Comparison of ENCODE assay signal across 1 cellular context in the genomic region with DNA sequence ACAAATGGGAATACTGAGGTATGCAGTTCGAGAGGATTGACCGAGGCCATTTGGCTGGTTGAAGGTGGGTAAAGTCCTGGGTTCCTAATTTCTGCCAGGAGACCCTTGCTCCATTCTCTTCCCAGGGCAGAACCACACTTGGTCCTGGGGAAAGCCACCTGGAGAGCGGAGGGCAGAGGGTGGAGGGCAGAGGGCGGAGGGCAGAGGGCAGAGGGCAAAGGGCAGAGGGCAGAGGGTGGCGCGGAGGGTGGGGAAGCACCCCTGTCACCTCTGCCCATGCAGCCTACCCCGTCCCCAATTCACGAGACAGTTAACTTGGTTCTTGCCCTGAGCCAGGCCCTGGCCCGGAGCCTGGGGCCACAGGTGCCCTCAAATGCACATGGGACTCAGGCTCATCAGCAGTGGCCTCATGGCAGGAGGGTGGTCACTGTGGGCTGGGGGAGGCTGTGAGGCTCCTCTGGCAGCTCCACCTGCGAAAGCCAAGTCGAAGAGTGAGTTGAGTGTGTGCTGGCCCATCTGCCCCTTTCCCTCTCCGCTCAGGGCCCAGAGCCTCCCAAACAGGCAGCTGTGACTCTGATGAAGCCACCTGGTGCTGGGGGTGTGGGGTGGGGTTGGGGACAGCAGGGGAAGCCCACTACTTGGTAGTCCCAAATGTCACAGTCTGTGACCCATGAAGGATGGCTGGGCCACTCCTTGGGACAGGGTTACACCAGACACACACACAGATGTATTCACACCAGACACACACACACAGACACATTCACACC.
TF ChIP-seq lines count a peak whose summit lies in the region.

No MANE protein-coding gene starts in this region.

TF ChIP-seq in K562, 482 proteins besides CTCF, POLR2A, EP300 and RAD21 (continued from another document):
- TF ChIP-seq NR2C1 (IDR thresholded peaks at IDR 0.05) (peak; percentile 90), NR2C1 (tag; IDR thresholded peaks at IDR 0.05) (peak; percentile 91), LARP7 (IDR thresholded peaks at IDR 0.05) (no peak), NR2C2 (CRISPR knock-in tag; IDR thresholded peaks at IDR 0.05) (no peak), NR2C2 (tag; IDR thresholded peaks at IDR 0.05) (peak; percentile 84), PTTG1 (tag; IDR thresholded peaks at IDR 0.05; ENCODE audit: low read depth) (no peak), NBN (IDR thresholded peaks at IDR 0.05; ENCODE audit: low read depth) (no peak), TEAD1 (CRISPR knock-in tag; IDR thresholded peaks at IDR 0.05) (no peak)
TF ChIP-seq in K562: peak in this region for 2.
